In genomic region chr22:24503137-24503850, GRCh38 we compare ENCODE assay signal across 8 cellular contexts. TPM values are rescaled to one million over a fixed set of nuclear protein-coding genes. Genes with fewer than 3 reads are reported as not detected.
A peak's percentile ranks its signal among the peaks of the same experiment; 100 is the strongest.
DNase-seq lines count a peak whose midpoint lies in the region; ATAC-seq and TF ChIP-seq lines count a peak whose summit lies in the region.

No MANE protein-coding gene starts in this region.

- H3K4me3 Mint-ChIP-seq in CD8-positive, alpha-beta memory T cell = no peak overlapping the region
- H3K4me3 Mint-ChIP-seq in GM23338 = no peak overlapping the region

- intact Hi-C loops in sciatic nerve (cut with DNase I) = no loop called here

- H3K36me3 ChIP-seq in CD8-positive, alpha-beta memory T cell (ENCODE audit: insufficient read depth, low read length) = no peaks in the 10 kb centered on the region
- H3K36me3 ChIP-seq in GM23338 (ENCODE audit: insufficient read depth) (no peaks in the 10 kb centered on the region), Peyer's patch (no peaks in the 10 kb centered on the region)

- H3K4me1 Mint-ChIP-seq in CD8-positive, alpha-beta memory T cell = peaks cover under 1 to 6% (median 2%) of the 10 kb centered on the region in 3 donors
- H3K4me1 Mint-ChIP-seq in GM23338 = peaks cover 28% of the 10 kb centered on the region

- H3K79me2 ChIP-seq in GM23338 (replicated peaks; ENCODE audit: insufficient read depth) = no peaks in the 10 kb centered on the region

- H3K27ac Mint-ChIP-seq in CD8-positive, alpha-beta memory T cell = peak overlapping the region in 1 of 8 donors; percentile 8
- no peak overlapping the region for H3K27ac Mint-ChIP-seq in GM23338

- no peak overlapping the region for H3K4me2 ChIP-seq in GM23338

- no peaks in the 10 kb centered on the region for H3K9me3 Mint-ChIP-seq in CD8-positive, alpha-beta memory T cell
- H3K9me3 Mint-ChIP-seq in GM23338 = no peaks in the 10 kb centered on the region

- no peak overlapping the region for H3K4me3 ChIP-seq in CD8-positive, alpha-beta memory T cell (ENCODE audit: low read length)
- H3K4me3 ChIP-seq in GM23338 (no peak overlapping the region), Peyer's patch (no peak overlapping the region)

- H2AFZ ChIP-seq in GM23338 = no peak overlapping the region

- H3K36me3 Mint-ChIP-seq in CD8-positive, alpha-beta memory T cell = no peaks in the 10 kb centered on the region
- no peaks in the 10 kb centered on the region for H3K36me3 Mint-ChIP-seq in GM23338 (ENCODE audit: low read depth)

- POLR2A ChIA-PET in CD8-positive, alpha-beta memory T cell (lab: Charles Lee) = no interaction called here

- 0 out of 2 replicates have a peak, but pooled peaks cover under 1% of the 10 kb centered on the region for H3K9me2 ChIP-seq in GM23338 (ENCODE audit: insufficient read depth)

- H3K4me1 ChIP-seq in CD8-positive, alpha-beta memory T cell (ENCODE audit: insufficient read depth, low read length) = no peaks in the 10 kb centered on the region
- H3K4me1 ChIP-seq in GM23338 (ENCODE audit: insufficient read depth) = peaks cover 13% of the 10 kb centered on the region
- H3K4me1 ChIP-seq in Peyer's patch = peaks cover 0 to 26% (median 0%) of the 10 kb centered on the region in 4 donors

- ATAC-seq in GM23338 = peak; percentile 73
- peak; percentile 67 for ATAC-seq in sciatic nerve

- in situ Hi-C loops in G401 (cut with HindIII; ENCODE audit: low sequenced_read_pairs) = no loop called here

- no peaks in the 10 kb centered on the region for H4K20me1 ChIP-seq in GM23338 (replicated peaks; ENCODE audit: insufficient read depth)

- H3K9me3 ChIP-seq in CD8-positive, alpha-beta memory T cell (ENCODE audit: low read length) = no peaks in the 10 kb centered on the region
- H3K9me3 ChIP-seq in Peyer's patch = no peaks in the 10 kb centered on the region

- CTCF ChIA-PET in CD8-positive, alpha-beta memory T cell (lab: Charles Lee) = interaction anchor here (0.7 to 2.5 kb wide), 9 partner anchors 17 to 85 kb away, joined by 3 to 36 read pairs (median 4); partner anchors contain the start of gene ADORA2A

- TF ChIP-seq CTCF in GM23338 (conservative IDR thresholded peaks at IDR 0.05; ENCODE audit: low read depth in 2 of 2) (peak; percentile 84 to 88), Peyer's patch (IDR thresholded peaks at IDR 0.05) (peak; percentile 45 to 63 (median 53))

- no peak overlapping the region for H3K27ac ChIP-seq in CD8-positive, alpha-beta memory T cell (ENCODE audit: low read depth, low read length)
- no peak overlapping the region for H3K27ac ChIP-seq in GM23338 (ENCODE audit: low read depth)
- no peak overlapping the region for H3K27ac ChIP-seq in Peyer's patch

- no peaks in the 10 kb centered on the region; the same call in 1 of the 2 replicates for H3F3A ChIP-seq in GM23338 (replicated peaks; ENCODE audit: low read depth)

- no peaks in the 10 kb centered on the region for H3K27me3 Mint-ChIP-seq in CD8-positive, alpha-beta memory T cell
- H3K27me3 Mint-ChIP-seq in GM23338 (ENCODE audit: insufficient read depth, low read depth, poor library complexity) = peaks cover 4% of the 10 kb centered on the region

- no peaks in the 10 kb centered on the region for H3K27me3 ChIP-seq in CD8-positive, alpha-beta memory T cell (ENCODE audit: insufficient read depth, low read length, poor library complexity, severe bottlenecking)
- no peaks in the 10 kb centered on the region for H3K27me3 ChIP-seq in GM23338 (ENCODE audit: insufficient read depth)
- no peaks in the 10 kb centered on the region for H3K27me3 ChIP-seq in Peyer's patch

- DNase-seq in CD8-positive, alpha-beta memory T cell = peak; percentile 39 to 69 (median 45)
- DNase-seq in GM23338 (ENCODE audit: low spot score) = peak; percentile 83
- peak in 2 of 3 donors; percentile 84 to 88 for DNase-seq in Peyer's patch
- DNase-seq in activated T-cell treated with anti-CD3 and anti-CD28 coated beads, Interleukin-2, amount 50 U/mL, for 1 hour = peak; percentile 67
- peak; percentile 40 for DNase-seq in foreskin melanocyte
- peak; percentile 72 for DNase-seq in sciatic nerve (ENCODE audit: low spot score)
- DNase-seq in NCI-H2029 treated with DMSO at 0.1 percent for 48 hours (lab: John Stamatoyannopoulos, UW) = no peak
- no peak for DNase-seq in G401 (ENCODE audit: low spot score)

- no peak for TF ChIP-seq POLR2A in Peyer's patch (IDR thresholded peaks at IDR 0.05)

TF ChIP-seq in GM23338, 12 proteins besides CTCF, POLR2A, EP300 and RAD21:
- TF ChIP-seq, protein P1, sequence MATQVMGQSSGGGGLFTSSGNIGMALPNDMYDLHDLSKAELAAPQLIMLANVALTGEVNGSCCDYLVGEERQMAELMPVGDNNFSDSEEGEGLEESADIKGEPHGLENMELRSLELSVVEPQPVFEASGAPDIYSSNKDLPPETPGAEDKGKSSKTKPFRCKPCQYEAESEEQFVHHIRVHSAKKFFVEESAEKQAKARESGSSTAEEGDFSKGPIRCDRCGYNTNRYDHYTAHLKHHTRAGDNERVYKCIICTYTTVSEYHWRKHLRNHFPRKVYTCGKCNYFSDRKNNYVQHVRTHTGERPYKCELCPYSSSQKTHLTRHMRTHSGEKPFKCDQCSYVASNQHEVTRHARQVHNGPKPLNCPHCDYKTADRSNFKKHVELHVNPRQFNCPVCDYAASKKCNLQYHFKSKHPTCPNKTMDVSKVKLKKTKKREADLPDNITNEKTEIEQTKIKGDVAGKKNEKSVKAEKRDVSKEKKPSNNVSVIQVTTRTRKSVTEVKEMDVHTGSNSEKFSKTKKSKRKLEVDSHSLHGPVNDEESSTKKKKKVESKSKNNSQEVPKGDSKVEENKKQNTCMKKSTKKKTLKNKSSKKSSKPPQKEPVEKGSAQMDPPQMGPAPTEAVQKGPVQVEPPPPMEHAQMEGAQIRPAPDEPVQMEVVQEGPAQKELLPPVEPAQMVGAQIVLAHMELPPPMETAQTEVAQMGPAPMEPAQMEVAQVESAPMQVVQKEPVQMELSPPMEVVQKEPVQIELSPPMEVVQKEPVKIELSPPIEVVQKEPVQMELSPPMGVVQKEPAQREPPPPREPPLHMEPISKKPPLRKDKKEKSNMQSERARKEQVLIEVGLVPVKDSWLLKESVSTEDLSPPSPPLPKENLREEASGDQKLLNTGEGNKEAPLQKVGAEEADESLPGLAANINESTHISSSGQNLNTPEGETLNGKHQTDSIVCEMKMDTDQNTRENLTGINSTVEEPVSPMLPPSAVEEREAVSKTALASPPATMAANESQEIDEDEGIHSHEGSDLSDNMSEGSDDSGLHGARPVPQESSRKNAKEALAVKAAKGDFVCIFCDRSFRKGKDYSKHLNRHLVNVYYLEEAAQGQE (IDR thresholded peaks at IDR 0.05; ENCODE audit: unreplicated experiment) = no peak
- TF ChIP-seq POLR2AphosphoS5 (IDR thresholded peaks at IDR 0.05; ENCODE audit: low read depth) (no peak), JUNB (IDR thresholded peaks at IDR 0.05; ENCODE audit: unreplicated experiment) (no peak), STAT1 (IDR thresholded peaks at IDR 0.05; ENCODE audit: unreplicated experiment) (no peak), EZH2phosphoT487 (IDR thresholded peaks at IDR 0.05; ENCODE audit: unreplicated experiment) (no peak), CREB1 (CRISPR knock-in tag; IDR thresholded peaks at IDR 0.05; ENCODE audit: low read depth) (no peak), ETS1 (IDR thresholded peaks at IDR 0.05) (no peak), EZH2 (IDR thresholded peaks at IDR 0.05; ENCODE audit: low read depth, unreplicated experiment) (no peak), ZNF331 (CRISPR knock-in tag; IDR thresholded peaks at IDR 0.05; ENCODE audit: low read depth) (no peak)

RNA-seq across cellular contexts. Expression of gene UPB1, which starts 8.2 kb away (rescaled TPM):
- total RNA-seq in CD8-positive, alpha-beta memory T cell = not detected
- polyA plus RNA-seq in CD8-positive, alpha-beta memory T cell = 0.10 TPM
- total RNA-seq in GM23338 (2014; rRNA removed; shearing (Covaris generic)) = 0.16 TPM in 1 of 2 replicates, not detected in the other
- polyA plus RNA-seq in GM23338 (2016; fragmentation: Nextera tagmentation; extraction: Ambion mirVana) = 0.13 and 0.14 TPM in 2 replicates
- total RNA-seq in Peyer's patch (under 1 TPM in 1 of 4 donors, not detected in 3; 0.80 TPM), sciatic nerve (1.3 TPM)
- total RNA-seq in G401 (2014; rRNA removed; shearing (Covaris generic)) = 0.12 and 0.51 TPM in 2 replicates

RNA-seq across cellular contexts. Expression of gene GUCD1, which starts 51.6 kb away (rescaled TPM):
- 100 to 1,000 TPM; 115 to 123 TPM for total RNA-seq in CD8-positive, alpha-beta memory T cell
- polyA plus RNA-seq in CD8-positive, alpha-beta memory T cell = 50.8 TPM
- 91.1 and 106 TPM in 2 replicates for total RNA-seq in GM23338 (2014; rRNA removed; shearing (Covaris generic))
- polyA plus RNA-seq in GM23338 (2016; fragmentation: Nextera tagmentation; extraction: Ambion mirVana) = 39.0 and 47.9 TPM in 2 replicates
- total RNA-seq in Peyer's patch = 100 to 1,000 TPM; 167 to 585 (median 458) TPM
- total RNA-seq in sciatic nerve = 61.2 TPM
- 84.2 and 144 TPM in 2 replicates for total RNA-seq in G401 (2014; rRNA removed; shearing (Covaris generic))

RNA-seq across cellular contexts. Expression of gene SNRPD3, which starts 52.5 kb away (rescaled TPM):
- 100 to 1,000 TPM; 205 to 217 TPM for total RNA-seq in CD8-positive, alpha-beta memory T cell
- 112 TPM for polyA plus RNA-seq in CD8-positive, alpha-beta memory T cell
- total RNA-seq in GM23338 (2014; rRNA removed; shearing (Covaris generic)) = 289 and 314 TPM in 2 replicates
- polyA plus RNA-seq in GM23338 (2016; fragmentation: Nextera tagmentation; extraction: Ambion mirVana) = 340 and 375 TPM in 2 replicates
- total RNA-seq in Peyer's patch = 100 to 1,000 TPM in 3 of 4 donors, 10 to 100 TPM in 1; 99.6 to 149 (median 131) TPM
- total RNA-seq in sciatic nerve = 48.2 TPM
- 178 and 183 TPM in 2 replicates for total RNA-seq in G401 (2014; rRNA removed; shearing (Covaris generic))

Comparison
In these comparisons a context has a peak if more than half of its experiments do, and no peak if none do; other contexts are left out.
1. DNase-seq: peak in CD8-positive, alpha-beta memory T cell (5 of 5), GM23338 (single experiment), Peyer's patch (2 of 3), activated T-cell treated with anti-CD3 and anti-CD28 coated beads, Interleukin-2, amount 50 U/mL, for 1 hour (single experiment), foreskin melanocyte (single experiment) and sciatic nerve (single experiment); none in NCI-H2029 treated with DMSO at 0.1 percent for 48 hours (single experiment) and G401 (single experiment).